1 cellular context compared by ENCODE assay signal in genomic region chr4:113645771-113646455, GRCh38.
TF ChIP-seq lines count a peak whose summit lies in the region.

No MANE protein-coding gene starts in this region.

TF ChIP-seq in HepG2, 621 proteins besides CTCF, POLR2A, EP300 and RAD21 (continued from another document and continues in another):
- TF ChIP-seq ZNF597 (CRISPR knock-in tag; IDR thresholded peaks at IDR 0.05): no peak
- no peak for TF ChIP-seq ZBTB37 (CRISPR knock-in tag; IDR thresholded peaks at IDR 0.05)
- 0 out of 2 replicates have a peak, but pooled peaks have one; percentile 30 for TF ChIP-seq ARNT2 (CRISPR knock-in tag; IDR thresholded peaks at IDR 0.05; ENCODE audit: low read depth)
- TF ChIP-seq XRCC5 (optimal IDR thresholded peaks at IDR 0.05; ENCODE audit: low read length): no peak
- TF ChIP-seq ERF (CRISPR knock-in tag; IDR thresholded peaks at IDR 0.05): no peak
- TF ChIP-seq GTF2F1 (IDR thresholded peaks at IDR 0.05; ENCODE audit: low read length): no peak
- peak; percentile 25 for TF ChIP-seq TEAD3 (CRISPR knock-in tag; optimal IDR thresholded peaks at IDR 0.05; ENCODE audit: borderline replicate concordance)
- no peak for TF ChIP-seq ETS1 (CRISPR knock-in tag; IDR thresholded peaks at IDR 0.05)
- TF ChIP-seq CEBPZ (IDR thresholded peaks at IDR 0.05; ENCODE audit: low read length): no peak
- TF ChIP-seq GFI1 (CRISPR knock-in tag; IDR thresholded peaks at IDR 0.05; ENCODE audit: borderline replicate concordance): peak; percentile 36; the same call in 1 of the 2 replicates
- TF ChIP-seq RAD51 (IDR thresholded peaks at IDR 0.05; ENCODE audit: borderline replicate concordance): no peak
- 0 out of 2 replicates have a peak, but pooled peaks have one; percentile 2 for TF ChIP-seq ZFY (CRISPR knock-in tag; IDR thresholded peaks at IDR 0.05)
- TF ChIP-seq ZNF644 (CRISPR knock-in tag; IDR thresholded peaks at IDR 0.05; ENCODE audit: low read depth): peak; percentile 50; the same call in 1 of the 2 replicates
- TF ChIP-seq ZNF251 (CRISPR knock-in tag; IDR thresholded peaks at IDR 0.05): no peak
- no peak for TF ChIP-seq DZIP1 (CRISPR knock-in tag; IDR thresholded peaks at IDR 0.05)
- TF ChIP-seq YEATS2 (CRISPR knock-in tag; IDR thresholded peaks at IDR 0.05; ENCODE audit: borderline replicate concordance): no peak
- TF ChIP-seq UBTF (CRISPR knock-in tag; IDR thresholded peaks at IDR 0.05): no peak
- no peak for TF ChIP-seq ZSCAN9 (CRISPR knock-in tag; IDR thresholded peaks at IDR 0.05; ENCODE audit: borderline replicate concordance)
- TF ChIP-seq NR2F6 (IDR thresholded peaks at IDR 0.05): 0 out of 2 replicates have a peak, but pooled peaks have one; percentile 13
- no peak for TF ChIP-seq NR2F6 (CRISPR knock-in tag; IDR thresholded peaks at IDR 0.05)
- no peak for TF ChIP-seq ATF5 (CRISPR knock-in tag; IDR thresholded peaks at IDR 0.05; ENCODE audit: low read depth)
- no peak for TF ChIP-seq DR1 (CRISPR knock-in tag; IDR thresholded peaks at IDR 0.05)
- TF ChIP-seq KDM6A (CRISPR knock-in tag; IDR thresholded peaks at IDR 0.05; ENCODE audit: low read depth): no peak
- no peak for TF ChIP-seq ZNF660 (CRISPR knock-in tag; IDR thresholded peaks at IDR 0.05; ENCODE audit: borderline replicate concordance, low read depth)
- no peak for TF ChIP-seq SOX13 (IDR thresholded peaks at IDR 0.05)
- peak in 1 of 2 experiments; percentile 79; a peak in 2 of 4 replicates for TF ChIP-seq SOX13 (CRISPR knock-in tag; conservative IDR thresholded peaks at IDR 0.05 in 1 of 2, IDR thresholded peaks at IDR 0.05 in 1 of 2)
- TF ChIP-seq FOXP4 (CRISPR knock-in tag; IDR thresholded peaks at IDR 0.05): peak; percentile 65; the same call in 1 of the 2 replicates
- no peak for TF ChIP-seq ZNF580 (CRISPR knock-in tag; IDR thresholded peaks at IDR 0.05; ENCODE audit: borderline replicate concordance, low read depth)
- TF ChIP-seq KDM1A (CRISPR knock-in tag; IDR thresholded peaks at IDR 0.05): no peak
- TF ChIP-seq IRF2 (CRISPR knock-in tag; IDR thresholded peaks at IDR 0.05): no peak
- TF ChIP-seq MTF1 (CRISPR knock-in tag; IDR thresholded peaks at IDR 0.05): no peak
- peak; percentile 70 for TF ChIP-seq FOXA3 (CRISPR knock-in tag; IDR thresholded peaks at IDR 0.05)
- peak; percentile 33; the same call in 1 of the 2 replicates for TF ChIP-seq NCOA2 (CRISPR knock-in tag; IDR thresholded peaks at IDR 0.05)
- no peak for TF ChIP-seq TRIM24 (CRISPR knock-in tag; IDR thresholded peaks at IDR 0.05)
- TF ChIP-seq ZHX2 (IDR thresholded peaks at IDR 0.05; ENCODE audit: low read depth): no peak
- TF ChIP-seq ZHX2 (CRISPR knock-in tag; IDR thresholded peaks at IDR 0.05; ENCODE audit: borderline replicate concordance): no peak
- TF ChIP-seq FOXM1 (CRISPR knock-in tag; IDR thresholded peaks at IDR 0.05): no peak
- TF ChIP-seq IRX3 (CRISPR knock-in tag; IDR thresholded peaks at IDR 0.05; ENCODE audit: borderline replicate concordance, low read depth): no peak
